In genomic region chr14:39174560-39175444, GRCh38 we compare ENCODE assay signal across 1 cellular context.
A peak's percentile ranks its signal among the peaks of the same experiment; 100 is the strongest.
TF ChIP-seq lines count a peak whose summit lies in the region.

TSS of gene PNN (plus strand) at chr14:39175254. CDS start at chr14:39175280, 26 bp downstream.

TF ChIP-seq in GM12878, 131 proteins besides CTCF, POLR2A, EP300 and RAD21 (continued from another document and continues in another):
- TF ChIP-seq, protein P1, sequence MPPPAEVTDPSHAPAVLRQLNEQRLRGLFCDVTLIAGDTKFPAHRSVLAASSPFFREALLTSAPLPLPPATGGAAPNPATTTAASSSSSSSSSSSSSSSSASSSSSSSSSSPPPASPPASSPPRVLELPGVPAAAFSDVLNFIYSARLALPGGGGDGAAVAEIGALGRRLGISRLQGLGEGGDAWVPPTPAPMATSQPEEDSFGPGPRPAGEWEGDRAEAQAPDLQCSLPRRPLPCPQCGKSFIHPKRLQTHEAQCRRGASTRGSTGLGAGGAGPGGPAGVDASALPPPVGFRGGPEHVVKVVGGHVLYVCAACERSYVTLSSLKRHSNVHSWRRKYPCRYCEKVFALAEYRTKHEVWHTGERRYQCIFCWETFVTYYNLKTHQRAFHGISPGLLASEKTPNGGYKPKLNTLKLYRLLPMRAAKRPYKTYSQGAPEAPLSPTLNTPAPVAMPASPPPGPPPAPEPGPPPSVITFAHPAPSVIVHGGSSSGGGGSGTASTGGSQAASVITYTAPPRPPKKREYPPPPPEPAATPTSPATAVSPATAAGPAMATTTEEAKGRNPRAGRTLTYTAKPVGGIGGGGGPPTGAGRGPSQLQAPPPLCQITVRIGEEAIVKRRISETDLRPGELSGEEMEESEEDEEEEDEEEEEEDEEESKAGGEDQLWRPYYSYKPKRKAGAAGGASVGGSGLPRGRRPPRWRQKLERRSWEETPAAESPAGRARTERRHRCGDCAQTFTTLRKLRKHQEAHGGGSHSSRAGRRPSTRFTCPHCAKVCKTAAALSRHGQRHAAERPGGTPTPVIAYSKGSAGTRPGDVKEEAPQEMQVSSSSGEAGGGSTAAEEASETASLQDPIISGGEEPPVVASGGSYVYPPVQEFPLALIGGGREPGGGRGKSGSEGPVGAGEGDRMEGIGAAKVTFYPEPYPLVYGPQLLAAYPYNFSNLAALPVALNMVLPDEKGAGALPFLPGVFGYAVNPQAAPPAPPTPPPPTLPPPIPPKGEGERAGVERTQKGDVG (CRISPR knock-in tag; IDR thresholded peaks at IDR 0.05) = no peak
- TF ChIP-seq MEF2B (IDR thresholded peaks at IDR 0.05; ENCODE audit: partially characterized antibody, poor library complexity, severe bottlenecking) = peak; percentile 14
- TF ChIP-seq LARP7 (IDR thresholded peaks at IDR 0.05) = no peak
- TF ChIP-seq GABPA (IDR thresholded peaks at IDR 0.05; ENCODE audit: low read depth) = peak; percentile 87
- peak; percentile 100 for TF ChIP-seq SP1 (IDR thresholded peaks at IDR 0.05; ENCODE audit: low read depth, low read length)
- no peak for TF ChIP-seq WRNIP1 (IDR thresholded peaks at IDR 0.05; ENCODE audit: borderline replicate concordance, low read depth, low read length)
- TF ChIP-seq ETV6 (conservative IDR thresholded peaks at IDR 0.05 in 1 of 2, IDR thresholded peaks at IDR 0.05 in 1 of 2; ENCODE audit: borderline replicate concordance in 1 of 2, low read depth in 1 of 2) = no peak
- no peak for TF ChIP-seq YBX1 (IDR thresholded peaks at IDR 0.05)
- peak; percentile 23 for TF ChIP-seq E2F8 (IDR thresholded peaks at IDR 0.05; ENCODE audit: low read depth, partially characterized antibody)
- peak; percentile 84 for TF ChIP-seq FOXM1 (IDR thresholded peaks at IDR 0.05; ENCODE audit: low read depth, low read length)
- TF ChIP-seq KLF5 (IDR thresholded peaks at IDR 0.05; ENCODE audit: partially characterized antibody) = peak; percentile 99
- TF ChIP-seq BMI1 (IDR thresholded peaks at IDR 0.05; ENCODE audit: borderline replicate concordance) = no peak
- TF ChIP-seq PAX5 (IDR thresholded peaks at IDR 0.05; ENCODE audit: borderline replicate concordance, low read depth, low read length) = peak; percentile 51; the same call in 1 of the 2 replicates
- TF ChIP-seq, protein P2, sequence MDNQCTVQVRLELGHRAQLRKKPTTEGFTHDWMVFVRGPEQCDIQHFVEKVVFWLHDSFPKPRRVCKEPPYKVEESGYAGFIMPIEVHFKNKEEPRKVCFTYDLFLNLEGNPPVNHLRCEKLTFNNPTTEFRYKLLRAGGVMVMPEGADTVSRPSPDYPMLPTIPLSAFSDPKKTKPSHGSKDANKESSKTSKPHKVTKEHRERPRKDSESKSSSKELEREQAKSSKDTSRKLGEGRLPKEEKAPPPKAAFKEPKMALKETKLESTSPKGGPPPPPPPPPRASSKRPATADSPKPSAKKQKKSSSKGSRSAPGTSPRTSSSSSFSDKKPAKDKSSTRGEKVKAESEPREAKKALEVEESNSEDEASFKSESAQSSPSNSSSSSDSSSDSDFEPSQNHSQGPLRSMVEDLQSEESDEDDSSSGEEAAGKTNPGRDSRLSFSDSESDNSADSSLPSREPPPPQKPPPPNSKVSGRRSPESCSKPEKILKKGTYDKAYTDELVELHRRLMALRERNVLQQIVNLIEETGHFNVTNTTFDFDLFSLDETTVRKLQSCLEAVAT (IDR thresholded peaks at IDR 0.05) = peak; percentile 98
- TF ChIP-seq HDAC6 (IDR thresholded peaks at IDR 0.05; ENCODE audit: unreplicated experiment) = no peak
- TF ChIP-seq HCFC1 (IDR thresholded peaks at IDR 0.05; ENCODE audit: low read length) = peak; percentile 72
- TF ChIP-seq CHD2 (IDR thresholded peaks at IDR 0.05; ENCODE audit: borderline replicate concordance, low read depth, low read length) = peak; percentile 98
- TF ChIP-seq KDM1A (IDR thresholded peaks at IDR 0.05; ENCODE audit: borderline replicate concordance) = no peak
- TF ChIP-seq POLR2AphosphoS2 (IDR thresholded peaks at IDR 0.05; ENCODE audit: low read depth, low read length) = peak; percentile 93
- TF ChIP-seq JUNB (IDR thresholded peaks at IDR 0.05) = peak; percentile 33; the same call in 1 of the 2 replicates
- no peak for TF ChIP-seq EZH2 (IDR thresholded peaks at IDR 0.05; ENCODE audit: borderline replicate concordance, control insufficient read depth, low read depth, low read length)
- peak; percentile 55; the same call in 1 of the 2 replicates for TF ChIP-seq TCF12 (IDR thresholded peaks at IDR 0.05; ENCODE audit: low read depth, low read length)
- no peak for TF ChIP-seq CHD4 (IDR thresholded peaks at IDR 0.05)
- TF ChIP-seq, protein P3, sequence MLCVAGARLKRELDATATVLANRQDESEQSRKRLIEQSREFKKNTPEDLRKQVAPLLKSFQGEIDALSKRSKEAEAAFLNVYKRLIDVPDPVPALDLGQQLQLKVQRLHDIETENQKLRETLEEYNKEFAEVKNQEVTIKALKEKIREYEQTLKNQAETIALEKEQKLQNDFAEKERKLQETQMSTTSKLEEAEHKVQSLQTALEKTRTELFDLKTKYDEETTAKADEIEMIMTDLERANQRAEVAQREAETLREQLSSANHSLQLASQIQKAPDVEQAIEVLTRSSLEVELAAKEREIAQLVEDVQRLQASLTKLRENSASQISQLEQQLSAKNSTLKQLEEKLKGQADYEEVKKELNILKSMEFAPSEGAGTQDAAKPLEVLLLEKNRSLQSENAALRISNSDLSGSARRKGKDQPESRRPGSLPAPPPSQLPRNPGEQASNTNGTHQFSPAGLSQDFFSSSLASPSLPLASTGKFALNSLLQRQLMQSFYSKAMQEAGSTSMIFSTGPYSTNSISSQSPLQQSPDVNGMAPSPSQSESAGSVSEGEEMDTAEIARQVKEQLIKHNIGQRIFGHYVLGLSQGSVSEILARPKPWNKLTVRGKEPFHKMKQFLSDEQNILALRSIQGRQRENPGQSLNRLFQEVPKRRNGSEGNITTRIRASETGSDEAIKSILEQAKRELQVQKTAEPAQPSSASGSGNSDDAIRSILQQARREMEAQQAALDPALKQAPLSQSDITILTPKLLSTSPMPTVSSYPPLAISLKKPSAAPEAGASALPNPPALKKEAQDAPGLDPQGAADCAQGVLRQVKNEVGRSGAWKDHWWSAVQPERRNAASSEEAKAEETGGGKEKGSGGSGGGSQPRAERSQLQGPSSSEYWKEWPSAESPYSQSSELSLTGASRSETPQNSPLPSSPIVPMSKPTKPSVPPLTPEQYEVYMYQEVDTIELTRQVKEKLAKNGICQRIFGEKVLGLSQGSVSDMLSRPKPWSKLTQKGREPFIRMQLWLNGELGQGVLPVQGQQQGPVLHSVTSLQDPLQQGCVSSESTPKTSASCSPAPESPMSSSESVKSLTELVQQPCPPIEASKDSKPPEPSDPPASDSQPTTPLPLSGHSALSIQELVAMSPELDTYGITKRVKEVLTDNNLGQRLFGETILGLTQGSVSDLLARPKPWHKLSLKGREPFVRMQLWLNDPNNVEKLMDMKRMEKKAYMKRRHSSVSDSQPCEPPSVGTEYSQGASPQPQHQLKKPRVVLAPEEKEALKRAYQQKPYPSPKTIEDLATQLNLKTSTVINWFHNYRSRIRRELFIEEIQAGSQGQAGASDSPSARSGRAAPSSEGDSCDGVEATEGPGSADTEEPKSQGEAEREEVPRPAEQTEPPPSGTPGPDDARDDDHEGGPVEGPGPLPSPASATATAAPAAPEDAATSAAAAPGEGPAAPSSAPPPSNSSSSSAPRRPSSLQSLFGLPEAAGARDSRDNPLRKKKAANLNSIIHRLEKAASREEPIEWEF (IDR thresholded peaks at IDR 0.05; ENCODE audit: insufficient replicate concordance, low read depth, low read length) = no peak
- peak; percentile 37; the same call in 1 of the 2 replicates for TF ChIP-seq CBX5 (IDR thresholded peaks at IDR 0.05; ENCODE audit: low read depth)
- TF ChIP-seq ZBTB11 (CRISPR knock-in tag; IDR thresholded peaks at IDR 0.05) = no peak
- no peak for TF ChIP-seq EED (IDR thresholded peaks at IDR 0.05; ENCODE audit: low read depth)
- TF ChIP-seq ZSCAN29 (IDR thresholded peaks at IDR 0.05) = no peak
- TF ChIP-seq KAT2A (conservative IDR thresholded peaks at IDR 0.05; ENCODE audit: control insufficient read depth, low read depth, low read length) = no peak
- TF ChIP-seq GATAD2B (conservative IDR thresholded peaks at IDR 0.05; ENCODE audit: low read depth) = no peak
- TF ChIP-seq MEF2A (IDR thresholded peaks at IDR 0.05; ENCODE audit: insufficient read depth, low read depth, low read length) = no peak
- TF ChIP-seq SMAD5 (IDR thresholded peaks at IDR 0.05; ENCODE audit: low read depth) = peak; percentile 95
- peak; percentile 72 for TF ChIP-seq NRF1 (conservative IDR thresholded peaks at IDR 0.05; ENCODE audit: low read depth, low read length)
- TF ChIP-seq CBX3 (IDR thresholded peaks at IDR 0.05; ENCODE audit: borderline replicate concordance, low read depth) = no peak
- peak; percentile 49 for TF ChIP-seq RUNX3 (IDR thresholded peaks at IDR 0.05; ENCODE audit: low read length)
- no peak for TF ChIP-seq HDAC2 (IDR thresholded peaks at IDR 0.05)
- peak; percentile 87; the same call in 1 of the 2 replicates for TF ChIP-seq ZNF207 (IDR thresholded peaks at IDR 0.05; ENCODE audit: borderline replicate concordance)
- TF ChIP-seq SMARCA5 (IDR thresholded peaks at IDR 0.05) = no peak
- TF ChIP-seq TBL1XR1 (IDR thresholded peaks at IDR 0.05; ENCODE audit: low read depth, low read length) = 0 out of 2 replicates have a peak, but pooled peaks have one; percentile 47
- TF ChIP-seq CREB1 (IDR thresholded peaks at IDR 0.05; ENCODE audit: low read depth) = peak; percentile 95
- no peak for TF ChIP-seq MYB (IDR thresholded peaks at IDR 0.05; ENCODE audit: borderline replicate concordance, low read depth, low read length)
- no peak for TF ChIP-seq SPI1 (IDR thresholded peaks at IDR 0.05; ENCODE audit: borderline replicate concordance, insufficient read depth, low read depth, low read length)
- no peak for TF ChIP-seq MYC (IDR thresholded peaks at IDR 0.05; ENCODE audit: insufficient read depth, insufficient read length, insufficient replicate concordance, low read length, severe bottlenecking)
- peak; percentile 64; the same call in 1 of the 2 replicates for TF ChIP-seq NFIC (IDR thresholded peaks at IDR 0.05; ENCODE audit: low read depth, low read length)
- no peak; the same call in 1 of the 2 replicates for TF ChIP-seq BCL11A (IDR thresholded peaks at IDR 0.05; ENCODE audit: low read depth, low read length)
- TF ChIP-seq STAT3 (IDR thresholded peaks at IDR 0.05; ENCODE audit: low read depth, low read length) = no peak
- TF ChIP-seq ASH2L (IDR thresholded peaks at IDR 0.05; ENCODE audit: borderline replicate concordance, low read depth) = no peak
- TF ChIP-seq IRF5 (IDR thresholded peaks at IDR 0.05; ENCODE audit: borderline replicate concordance) = peak; percentile 58
